In genomic region chr1:53485478-53486394, GRCh38 we compare ENCODE assay signal across 9 cellular contexts. TPM values are rescaled to one million over a fixed set of nuclear protein-coding genes. Genes with fewer than 3 reads are reported as not detected.
DNase-seq lines count a peak whose midpoint lies in the region; ATAC-seq, FAIRE-seq and TF ChIP-seq lines count a peak whose summit lies in the region.
"Had no signal": no experiment of that assay in that cellular context is flagged by ENCODE, and none has a peak within 500 bp of the region (broad histone marks: within the 10 kb centered on the region; RNA-seq: fewer than 3 reads in every experiment).

No MANE protein-coding gene starts in this region.

- no peaks in the 10 kb centered on the region for H3K9me3 ChIP-seq in A549

- peak; percentile 72 for TF ChIP-seq CTCF in A549 (IDR thresholded peaks at IDR 0.05)
- peak; percentile 82 for TF ChIP-seq CTCF in WI38 (IDR thresholded peaks at IDR 0.05; ENCODE audit: low read depth, low read length)
- peak; percentile 92 for TF ChIP-seq CTCF in bronchial epithelial cell (IDR thresholded peaks at IDR 0.05; ENCODE audit: insufficient read depth, low read length, severe bottlenecking)

- peak overlapping the region in 1 of 2 experiments; percentile 69; a peak in 3 of 6 replicates for H3K27ac ChIP-seq in A549

- DNase-seq in A549 (ENCODE audit: low read depth in 1 of 2, low spot score in 1 of 2) (peak; percentile 73 to 80), GM19238 (ENCODE audit: insufficient read length, low spot score) (peak; percentile 63), NCI-H2196 (lab: John Stamatoyannopoulos, UW; ENCODE audit: unreplicated experiment) (peak; percentile 74), bronchial epithelial cell (ENCODE audit: low read depth) (peak; percentile 50), kidney tubule cell (ENCODE audit: low spot score) (peak; percentile 76)
- peak; percentile 64 for DNase-seq in stimulated activated CD4-positive, alpha-beta T cell treated with anti-CD3 and anti-CD28 coated beads, Interleukin-4, amount 100 ng/mL, for 1 hour

- no peak for FAIRE-seq in A549 (lab: Jason Lieb, UNC)
- peak; percentile 72 for FAIRE-seq in bronchial epithelial cell (lab: Jason Lieb, UNC)

- no peak overlapping the region for H3K4me3 ChIP-seq in A549
- no peak overlapping the region for H3K4me3 ChIP-seq in WI38 (ENCODE audit: low read depth, low read length)
- H3K4me3 ChIP-seq in bronchial epithelial cell (ENCODE audit: low read depth, low read length) = no peak overlapping the region

- no peak for TF ChIP-seq POLR2A in A549 (IDR thresholded peaks at IDR 0.05; ENCODE audit: low read length)

- peaks cover 3% of the 10 kb centered on the region for H3K27me3 ChIP-seq in bronchial epithelial cell (ENCODE audit: control insufficient read depth, insufficient read depth, low read length)

- no peaks in the 10 kb centered on the region for H3K36me3 ChIP-seq in bronchial epithelial cell (ENCODE audit: control insufficient read depth, insufficient read depth, low read length)

- peak; percentile 94 to 98 for ATAC-seq in A549
- ATAC-seq in HG02973 (IDR thresholded peaks at IDR 0.05; ENCODE audit: unreplicated experiment) = no peak

- POLR2A ChIA-PET in A549 (lab: Yijun Ruan, JAX) = no interaction called here

- H3K4me1 ChIP-seq in A549 = no peaks in the 10 kb centered on the region

- TF ChIP-seq RAD21 in A549 (conservative IDR thresholded peaks at IDR 0.05 in 1 of 2, IDR thresholded peaks at IDR 0.05 in 1 of 2) = peak; percentile 87 to 92

- H3K4me2 ChIP-seq in A549 = peak overlapping the region; percentile 74

- WGBS in A549 (ENCODE audit: missing lambda C conversion rate) = 2% methylated on average over 9 of the region's 27 CpGs

- TF ChIP-seq EP300 in A549 (IDR thresholded peaks at IDR 0.05) = no peak

- CTCF ChIA-PET in A549 (lab: Yijun Ruan, JAX) = interaction anchor here (0.6 to 6.8 kb wide), 29 partner anchors 8 to 638 kb away, joined by 3 to 41 read pairs (median 4); no protein-coding TSS in a partner anchor

TF ChIP-seq in A549, 52 proteins besides CTCF, POLR2A, EP300 and RAD21:
- TF ChIP-seq PBX3 (IDR thresholded peaks at IDR 0.05) = no peak
- TF ChIP-seq SMC3 (IDR thresholded peaks at IDR 0.05) = peak; percentile 80
TF ChIP-seq in A549: peak in this region for 1.

RNA-seq across cellular contexts. Expression of gene DMRTB1, which starts 26.5 kb away (rescaled TPM):
- polyA plus RNA-seq in A549 (2011; rRNA removed) (not detected in 2 replicates), A549 (2017; fragmentation: RNase III; extraction: RNeasy Plus Mini Kit Qiagen cat#74134 plus additional on column Dnase treatment) (not detected in 3 replicates)
- not detected in 2 replicates for polyA plus RNA-seq in A549 (2012; cell fraction: cytosol; rRNA removed)
- not detected in 2 replicates for polyA plus RNA-seq in A549 (2012; cell fraction: nucleus; rRNA removed)
- not detected in 2 replicates for polyA minus RNA-seq in A549 (2011; rRNA and poly(A)+ RNA removed)
- total RNA-seq in bronchial epithelial cell = not detected in 2 replicates
- total RNA-seq: subcutaneous adipose tissue had no signal
